ENCODE assay signal across 8 cellular contexts in the genomic region with DNA sequence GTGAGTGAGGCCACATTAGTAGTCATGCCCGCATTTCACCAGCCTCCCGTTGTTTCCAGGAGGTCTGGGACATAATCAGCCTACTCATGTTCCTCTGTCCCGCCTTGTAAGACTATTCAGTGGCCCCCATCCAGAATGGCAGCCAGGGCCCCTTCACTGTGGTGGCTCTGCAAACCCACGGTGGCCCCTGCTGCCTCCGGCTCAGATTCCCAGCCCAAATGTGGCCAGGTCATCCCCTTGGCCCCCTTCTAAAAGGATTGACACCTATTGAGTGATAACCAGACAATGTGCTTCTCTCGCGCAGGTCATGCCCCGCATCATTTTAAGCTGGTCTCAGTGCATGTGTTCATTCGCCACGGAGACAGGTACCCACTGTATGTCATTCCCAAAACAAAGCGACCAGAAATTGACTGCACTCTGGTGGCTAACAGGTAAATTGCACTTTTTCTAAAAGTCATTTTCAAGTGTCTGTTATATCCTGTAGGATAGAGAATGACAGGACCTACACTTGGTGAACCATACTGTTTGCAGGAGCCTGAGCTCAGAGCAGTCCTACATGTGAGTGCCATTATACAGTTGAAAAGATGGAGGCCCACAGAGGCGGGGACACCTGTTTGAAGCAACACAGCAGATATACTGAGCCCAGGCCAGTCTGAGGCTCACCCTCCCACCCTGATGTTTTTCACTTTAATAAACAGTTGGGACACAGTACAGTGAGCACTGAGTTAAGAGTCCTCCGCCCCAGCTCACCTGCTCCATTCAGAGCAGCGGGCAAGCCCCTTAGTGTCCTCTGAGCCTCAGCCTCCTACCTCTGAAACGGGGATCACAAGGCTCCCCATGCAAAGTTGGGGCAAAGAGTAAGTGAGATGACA. TPM values are rescaled to one million over a fixed set of nuclear protein-coding genes. Genes with fewer than 3 reads are reported as not detected.
A peak's percentile ranks its signal among the peaks of the same experiment; 100 is the strongest.
DNase-seq lines count a peak whose midpoint lies in the region; ATAC-seq and TF ChIP-seq lines count a peak whose summit lies in the region.

No MANE protein-coding gene starts in this region.

- H3K27me3 Mint-ChIP-seq in brain, result peaks cover 6% of the 10 kb centered on the region

- H3K27ac ChIP-seq in aorta (ENCODE audit: low read depth in 1 of 2, low read length in 2 of 2), result peak overlapping the region; percentile 91 to 98

- WGBS in aorta, 2 donors, result 33 to 47% methylated on average over 15 of the region's 15 CpGs

- peaks cover 37% of the 10 kb centered on the region for H3K36me3 Mint-ChIP-seq in brain

- H3K4me1 Mint-ChIP-seq in brain, result peaks cover 29% of the 10 kb centered on the region

- no peaks in the 10 kb centered on the region for H3K27me3 ChIP-seq in aorta (ENCODE audit: control insufficient read depth in 1 of 2, insufficient read depth in 2 of 2, low read length in 1 of 2)

- peak overlapping the region; percentile 37 to 95 (median 83) for H3K27ac Mint-ChIP-seq in brain

- no peak overlapping the region for H3K4me3 ChIP-seq in aorta (ENCODE audit: low read length in 2 of 2)

- no peaks in the 10 kb centered on the region for H3K9me3 Mint-ChIP-seq in brain

- peak; percentile 66 to 71 for TF ChIP-seq CTCF in brain (conservative IDR thresholded peaks at IDR 0.05)

- no peak overlapping the region for H3K4me3 Mint-ChIP-seq in brain

- no peaks in the 10 kb centered on the region for H3K36me3 ChIP-seq in aorta (ENCODE audit: control insufficient read depth in 1 of 2, insufficient read depth in 2 of 2, low read length in 1 of 2)

- DNase-seq in NCI-H2227 (lab: John Stamatoyannopoulos, UW; ENCODE audit: unreplicated experiment) (peak; percentile 24), NCI-H2227 treated with DMSO at 0.1 percent for 48 hours (lab: John Stamatoyannopoulos, UW) (no peak), NCI-H2107 (lab: John Stamatoyannopoulos, UW) (peak; percentile 38), left lobe of liver (ENCODE audit: low spot score) (no peak), aorta (no peak)

- no peaks in the 10 kb centered on the region for H3K9me3 ChIP-seq in aorta (ENCODE audit: control insufficient read depth, low read length)

- ATAC-seq in GM21723 (IDR thresholded peaks at IDR 0.05; ENCODE audit: unreplicated experiment), result peak; percentile 85
- peak; percentile 94 for ATAC-seq in left lobe of liver
- peak; percentile 39 for ATAC-seq in aorta (ENCODE audit: low FRiP score)
- no peak for ATAC-seq in GM18873 (IDR thresholded peaks at IDR 0.05; ENCODE audit: low FRiP score, unreplicated experiment)

- intact Hi-C loops in aorta (cut with DNase I), result loop anchor here (2.0 kb wide), 1 partner anchor 49 kb away; the partner anchor contains the start of gene PXYLP1 (in 2 of the 2)

- no peaks in the 10 kb centered on the region for H3K4me1 ChIP-seq in aorta (ENCODE audit: control insufficient read depth in 1 of 2, insufficient read depth in 2 of 2, low read length in 2 of 2)

RNA-seq across cellular contexts. Expression of gene PXYLP1, which starts 47.7 kb away (rescaled TPM):
- polyA plus RNA-seq in brain (ENCODE audit: insufficient read depth, low read depth, low replicate concordance), result 21.3 TPM
- total RNA-seq in left lobe of liver, result 3.7 TPM
- 10 to 100 TPM; 19.2 to 29.6 TPM for total RNA-seq in aorta
- 1 to 10 TPM; 3.8 to 5.8 TPM for polyA plus RNA-seq in aorta

Comparison
In these comparisons a context has a peak if more than half of its experiments do, and no peak if none do; other contexts are left out.
1. DNase-seq: peak in NCI-H2227 (single experiment) and NCI-H2107 (single experiment); none in NCI-H2227 treated with DMSO at 0.1 percent for 48 hours (single experiment), left lobe of liver (single experiment) and aorta (0 of 2).